8 cellular contexts compared by ENCODE assay signal in the genomic region with DNA sequence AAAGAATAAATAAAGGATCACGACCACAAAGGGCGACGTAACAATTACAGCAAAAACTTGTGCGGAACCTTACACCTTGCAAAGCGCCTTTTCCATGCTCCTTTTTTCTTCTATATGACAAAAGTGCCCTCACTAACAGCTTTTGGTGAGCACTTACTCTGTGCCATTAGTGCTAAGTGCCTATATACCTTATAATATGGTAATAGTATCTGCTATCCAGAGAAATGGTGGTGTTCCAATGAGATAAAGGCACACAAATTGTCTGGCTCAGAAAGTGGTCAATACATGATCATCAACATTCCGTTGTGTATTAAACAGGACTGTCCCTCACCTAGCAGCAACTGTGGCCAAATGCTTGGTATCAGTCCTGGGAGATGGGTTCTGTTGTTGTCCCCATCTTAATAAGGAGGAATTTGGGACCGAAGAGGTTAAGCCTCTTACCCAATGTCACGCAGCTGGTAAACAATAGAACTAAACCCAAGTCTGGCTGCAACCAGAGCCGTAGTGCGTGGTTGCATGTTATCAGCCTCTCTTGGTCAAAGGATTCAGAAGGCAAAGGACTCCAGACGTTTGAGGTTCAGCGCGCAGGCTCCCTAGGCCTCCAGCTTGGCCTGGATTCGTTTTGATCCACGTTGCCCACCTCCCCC. TPM values are rescaled to one million over a fixed set of nuclear protein-coding genes. Genes with fewer than 3 reads are reported as not detected.
A peak's percentile ranks its signal among the peaks of the same experiment; 100 is the strongest.
DNase-seq lines count a peak whose midpoint lies in the region; ATAC-seq lines count a peak whose summit lies in the region.

No MANE protein-coding gene starts in this region.

- peak overlapping the region; percentile 38 for H3K4me3 ChIP-seq in CD4-positive, CD25-positive, alpha-beta regulatory T cell (ENCODE audit: low read depth, low read length)
- H3K4me3 ChIP-seq in muscle layer of duodenum (ENCODE audit: low read depth in 1 of 2, low read length in 2 of 2) = peak overlapping the region in 1 of 2 donors; percentile 81

- H3K4me1 ChIP-seq in CD4-positive, CD25-positive, alpha-beta regulatory T cell (ENCODE audit: control insufficient read depth, insufficient read depth, low read length, poor library complexity, severe bottlenecking) = peaks cover 15% of the 10 kb centered on the region
- peaks cover 9 to 21% of the 10 kb centered on the region in 2 donors for H3K4me1 ChIP-seq in muscle layer of duodenum (ENCODE audit: control insufficient read depth in 1 of 2, insufficient read depth in 2 of 2, low read length in 2 of 2)

- POLR2A ChIA-PET in activated CD4-positive, alpha-beta memory T cell treated with anti-CD3 and anti-CD28 coated beads, Interleukin-2, amount 10 ng/mL, durations not matched to agents 7 days and 5 days (lab: Charles Lee) = interaction anchor here (0.7 to 2.0 kb wide), 24 partner anchors 14 to 411 kb away, joined by 3 to 23 read pairs (median 4); a partner anchor contains a TSS

- peak overlapping the region; percentile 91 to 98 (median 96) for H3K4me3 Mint-ChIP-seq in CD4-positive, CD25-positive, alpha-beta regulatory T cell
- H3K4me3 Mint-ChIP-seq in activated CD4-positive, alpha-beta memory T cell treated with anti-CD3 and anti-CD28 coated beads, Interleukin-2, amount 10 ng/mL, durations not matched to agents 7 days and 5 days = peak overlapping the region; percentile 79

- no peaks in the 10 kb centered on the region for H3K9me3 ChIP-seq in CD4-positive, CD25-positive, alpha-beta regulatory T cell (ENCODE audit: control insufficient read depth in 2 of 2, low read length in 2 of 2)
- no peaks in the 10 kb centered on the region for H3K9me3 ChIP-seq in muscle layer of duodenum (ENCODE audit: control insufficient read depth in 1 of 2, low read length in 2 of 2)

- peaks cover 3 to 18% (median 11%) of the 10 kb centered on the region in 4 donors for H3K4me1 Mint-ChIP-seq in CD4-positive, CD25-positive, alpha-beta regulatory T cell
- peaks cover 23% of the 10 kb centered on the region for H3K4me1 Mint-ChIP-seq in activated CD4-positive, alpha-beta memory T cell treated with anti-CD3 and anti-CD28 coated beads, Interleukin-2, amount 10 ng/mL, durations not matched to agents 7 days and 5 days

- H3K27me3 Mint-ChIP-seq in CD4-positive, CD25-positive, alpha-beta regulatory T cell = no peaks in the 10 kb centered on the region
- H3K27me3 Mint-ChIP-seq in activated CD4-positive, alpha-beta memory T cell treated with anti-CD3 and anti-CD28 coated beads, Interleukin-2, amount 10 ng/mL, durations not matched to agents 7 days and 5 days = no peaks in the 10 kb centered on the region

- CTCF ChIA-PET in activated CD4-positive, alpha-beta memory T cell treated with anti-CD3 and anti-CD28 coated beads, Interleukin-2, amount 10 ng/mL, durations not matched to agents 7 days and 5 days (lab: Charles Lee) = interaction anchor here (0.6 to 3.4 kb wide), 54 partner anchors 9 to 950 kb away, joined by 3 to 49 read pairs (median 9); a partner anchor contains a TSS

- no peak for ATAC-seq in CD4-positive, CD25-positive, alpha-beta regulatory T cell (ENCODE audit: low read depth in 2 of 2)
- ATAC-seq in GM21723 (IDR thresholded peaks at IDR 0.05; ENCODE audit: unreplicated experiment) (peak; percentile 13), HG03571 (IDR thresholded peaks at IDR 0.05; ENCODE audit: unreplicated experiment) (no peak)

- no peak for DNase-seq in CD4-positive, CD25-positive, alpha-beta regulatory T cell
- DNase-seq in activated CD4-positive, alpha-beta memory T cell treated with anti-CD3 and anti-CD28 coated beads, Interleukin-2, amount 10 ng/mL, durations not matched to agents 7 days and 5 days = no peak
- no peak for DNase-seq in activated CD4-positive, CD25-positive, alpha-beta regulatory T cell treated with anti-CD3 and anti-CD28 coated beads, Interleukin-2, amount 50 U/mL, for 72 hours
- DNase-seq in OCI-M2 (lab: John Stamatoyannopoulos, UW; ENCODE audit: unreplicated experiment) = no peak
- DNase-seq in NCI-H2196 treated with DMSO at 0.1 percent for 48 hours (lab: John Stamatoyannopoulos, UW; ENCODE audit: unreplicated experiment) = no peak

- H3K27ac ChIP-seq in CD4-positive, CD25-positive, alpha-beta regulatory T cell (ENCODE audit: insufficient read depth, low read length, poor library complexity, severe bottlenecking) = peak overlapping the region; percentile 93
- peak overlapping the region; percentile 1 for H3K27ac ChIP-seq in muscle layer of duodenum (ENCODE audit: low read length)

- H3K36me3 ChIP-seq in CD4-positive, CD25-positive, alpha-beta regulatory T cell (ENCODE audit: control insufficient read depth, insufficient read depth, low read length) = peaks cover 29% of the 10 kb centered on the region
- peaks cover 0 to 15% of the 10 kb centered on the region in 2 donors for H3K36me3 ChIP-seq in muscle layer of duodenum (ENCODE audit: control insufficient read depth in 1 of 2, insufficient read depth in 2 of 2, low read length in 2 of 2)

- H3K27ac Mint-ChIP-seq in CD4-positive, CD25-positive, alpha-beta regulatory T cell = peak overlapping the region in 2 of 3 donors; percentile 89 to 98
- peak overlapping the region; percentile 80 for H3K27ac Mint-ChIP-seq in activated CD4-positive, alpha-beta memory T cell treated with anti-CD3 and anti-CD28 coated beads, Interleukin-2, amount 10 ng/mL, durations not matched to agents 7 days and 5 days

- H3K27me3 ChIP-seq in CD4-positive, CD25-positive, alpha-beta regulatory T cell (ENCODE audit: control insufficient read depth, insufficient read depth, low read length) = no peaks in the 10 kb centered on the region
- no peaks in the 10 kb centered on the region for H3K27me3 ChIP-seq in muscle layer of duodenum (ENCODE audit: low read depth, low read length)

- peaks cover 13% of the 10 kb centered on the region for H3K36me3 Mint-ChIP-seq in CD4-positive, CD25-positive, alpha-beta regulatory T cell
- H3K36me3 Mint-ChIP-seq in activated CD4-positive, alpha-beta memory T cell treated with anti-CD3 and anti-CD28 coated beads, Interleukin-2, amount 10 ng/mL, durations not matched to agents 7 days and 5 days (ENCODE audit: low read depth) = peaks cover 25% of the 10 kb centered on the region

- H3K9me3 Mint-ChIP-seq in CD4-positive, CD25-positive, alpha-beta regulatory T cell = no peaks in the 10 kb centered on the region
- no peaks in the 10 kb centered on the region for H3K9me3 Mint-ChIP-seq in activated CD4-positive, alpha-beta memory T cell treated with anti-CD3 and anti-CD28 coated beads, Interleukin-2, amount 10 ng/mL, durations not matched to agents 7 days and 5 days

RNA-seq across cellular contexts. Expression of a gene that starts 0.6 kb away (rescaled TPM):
- total RNA-seq in CD4-positive, CD25-positive, alpha-beta regulatory T cell = 11.9 TPM
- polyA plus RNA-seq in CD4-positive, CD25-positive, alpha-beta regulatory T cell = 10 to 100 TPM; 20.1 to 30.2 (median 24.8) TPM
- total RNA-seq in activated CD4-positive, alpha-beta memory T cell treated with anti-CD3 and anti-CD28 coated beads, Interleukin-2, amount 10 ng/mL, durations not matched to agents 7 days and 5 days = 10 to 100 TPM; 20.6 to 23.3 TPM

RNA-seq across cellular contexts. Expression of a gene that starts 19.8 kb away (rescaled TPM):
- 1.7 TPM for total RNA-seq in CD4-positive, CD25-positive, alpha-beta regulatory T cell
- polyA plus RNA-seq in CD4-positive, CD25-positive, alpha-beta regulatory T cell = under 1 TPM in 2 of 4 donors, not detected in 2; 0.28 to 0.38 TPM
- 1 to 10 TPM; 5.0 to 5.2 TPM for total RNA-seq in activated CD4-positive, alpha-beta memory T cell treated with anti-CD3 and anti-CD28 coated beads, Interleukin-2, amount 10 ng/mL, durations not matched to agents 7 days and 5 days

RNA-seq across cellular contexts. Expression of a gene that starts 20.2 kb away (rescaled TPM):
- total RNA-seq in CD4-positive, CD25-positive, alpha-beta regulatory T cell = 9.3 TPM
- 10 to 100 TPM; 25.8 to 36.5 (median 28.1) TPM for polyA plus RNA-seq in CD4-positive, CD25-positive, alpha-beta regulatory T cell
- total RNA-seq in activated CD4-positive, alpha-beta memory T cell treated with anti-CD3 and anti-CD28 coated beads, Interleukin-2, amount 10 ng/mL, durations not matched to agents 7 days and 5 days = 10 to 100 TPM; 10.5 to 12.0 TPM

RNA-seq across cellular contexts. Expression of a gene that starts 28.9 kb away (rescaled TPM):
- total RNA-seq in CD4-positive, CD25-positive, alpha-beta regulatory T cell = not detected
- polyA plus RNA-seq in CD4-positive, CD25-positive, alpha-beta regulatory T cell = under 1 TPM; 0.20 to 0.57 (median 0.26) TPM
- total RNA-seq in activated CD4-positive, alpha-beta memory T cell treated with anti-CD3 and anti-CD28 coated beads, Interleukin-2, amount 10 ng/mL, durations not matched to agents 7 days and 5 days = not detected

RNA-seq across cellular contexts. Expression of a gene that starts 42.8 kb away (rescaled TPM):
- total RNA-seq in CD4-positive, CD25-positive, alpha-beta regulatory T cell = 39.3 TPM
- 10 to 100 TPM; 17.7 to 30.5 (median 21.1) TPM for polyA plus RNA-seq in CD4-positive, CD25-positive, alpha-beta regulatory T cell
- total RNA-seq in activated CD4-positive, alpha-beta memory T cell treated with anti-CD3 and anti-CD28 coated beads, Interleukin-2, amount 10 ng/mL, durations not matched to agents 7 days and 5 days = 10 to 100 TPM; 80.8 to 81.9 TPM
